In the genomic region with DNA sequence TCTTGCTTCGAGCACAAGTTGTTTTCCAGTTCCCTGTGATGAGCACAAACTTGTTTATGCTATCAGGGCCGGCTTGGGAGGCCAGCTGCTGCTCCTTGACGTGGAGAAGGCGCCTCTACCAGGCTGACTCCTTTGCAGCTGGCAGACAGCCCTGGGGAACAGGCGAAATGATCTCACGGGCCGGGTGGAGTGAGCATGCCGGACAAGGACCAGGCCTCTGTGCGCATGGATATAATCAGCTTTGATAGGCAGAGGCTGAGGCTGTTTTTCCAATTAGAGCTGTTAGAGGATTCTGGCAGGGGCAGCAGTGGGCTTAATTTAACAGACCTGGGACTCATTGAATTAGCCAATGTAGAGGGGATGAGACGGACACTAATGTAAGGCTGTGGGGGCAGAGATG, we compare ENCODE assay signal across 19 cellular contexts. TPM values are rescaled to one million over a fixed set of nuclear protein-coding genes. Genes with fewer than 3 reads are reported as not detected.
DNase-seq lines count a peak whose midpoint lies in the region; ATAC-seq and TF ChIP-seq lines count a peak whose summit lies in the region.
"Had no signal": no experiment of that assay in that cellular context is flagged by ENCODE, and none has a peak within 500 bp of the region (broad histone marks: within the 10 kb centered on the region; RNA-seq: fewer than 3 reads in every experiment).

No MANE protein-coding gene starts in this region.

- no peak overlapping the region for H3K4me3 Mint-ChIP-seq in CD4-positive, alpha-beta memory T cell
- no peak overlapping the region for H3K4me3 Mint-ChIP-seq in activated CD4-positive, alpha-beta T cell treated with anti-CD3 and anti-CD28 coated beads for 36 hours
- no peak overlapping the region for H3K4me3 Mint-ChIP-seq in activated T-cell treated with anti-CD3 and anti-CD28 coated beads, Interleukin-2, amount 50 U/mL, for 4 hours
- H3K4me3 Mint-ChIP-seq: activated naive CD8-positive, alpha-beta T cell had no signal

- POLR2A ChIA-PET in SK-N-SH (lab: Yijun Ruan, JAX) = interaction anchor here (0.7 to 2.7 kb wide), 15 partner anchors 13 to 1146 kb away, joined by 3 to 20 read pairs (median 4); partner anchors contain the start of genes FAM163A and TOR1AIP1
- POLR2A ChIA-PET in CD4-positive, alpha-beta memory T cell (lab: Charles Lee; ENCODE audit: partially characterized antibody) = no interaction called here
- POLR2A ChIA-PET in activated CD4-positive, alpha-beta T cell treated with anti-CD3 and anti-CD28 coated beads for 36 hours (lab: Charles Lee) = no interaction called here

- H3K4me1 Mint-ChIP-seq in CD4-positive, alpha-beta memory T cell = peaks cover 0 to 1% (median 0%) of the 10 kb centered on the region in 4 donors
- H3K4me1 Mint-ChIP-seq in activated CD4-positive, alpha-beta T cell treated with anti-CD3 and anti-CD28 coated beads for 36 hours = no peaks in the 10 kb centered on the region
- no peaks in the 10 kb centered on the region for H3K4me1 Mint-ChIP-seq in activated T-cell treated with anti-CD3 and anti-CD28 coated beads, Interleukin-2, amount 50 U/mL, for 4 hours (ENCODE audit: low read depth)

- peak; percentile 53 for TF ChIP-seq RAD21 in SK-N-SH (IDR thresholded peaks at IDR 0.05; ENCODE audit: low read length)

- intact Hi-C loops in left ventricle myocardium inferior (cut with micrococcal nuclease) = no loop called here
- intact Hi-C loops in CD4-positive, alpha-beta memory T cell (cut with micrococcal nuclease) = no loop called here
- intact Hi-C loops in activated CD4-positive, alpha-beta T cell treated with anti-CD3 and anti-CD28 coated beads for 36 hours (cut with DNase I, micrococcal nuclease) = no loop called here

- peaks cover 0 to 3% of the 10 kb centered on the region in 2 donors for H3K27me3 Mint-ChIP-seq in CD4-positive, alpha-beta memory T cell
- no peaks in the 10 kb centered on the region for H3K27me3 Mint-ChIP-seq in activated CD4-positive, alpha-beta T cell treated with anti-CD3 and anti-CD28 coated beads for 36 hours
- no peaks in the 10 kb centered on the region for H3K27me3 Mint-ChIP-seq in activated T-cell treated with anti-CD3 and anti-CD28 coated beads, Interleukin-2, amount 50 U/mL, for 4 hours (ENCODE audit: low read depth)

- H3K4me3 ChIP-seq in BE2C (ENCODE audit: low read depth, low read length) (peak overlapping the region; percentile 33), SK-N-SH (ENCODE audit: low read depth in 2 of 2, low read length in 1 of 2) (no peak overlapping the region), left ventricle myocardium inferior (no peak overlapping the region), rectal smooth muscle tissue (ENCODE audit: low read length) (no peak overlapping the region)
- H3K4me3 ChIP-seq in CD4-positive, alpha-beta memory T cell (ENCODE audit: low read length in 2 of 2) = no peak overlapping the region

- no peak overlapping the region for H3K9ac ChIP-seq in SK-N-SH
- H3K9ac ChIP-seq in rectal smooth muscle tissue (ENCODE audit: low read length) = no peak overlapping the region
- H3K9ac ChIP-seq: KMS-11 had no signal

- CTCF ChIA-PET in SK-N-SH (lab: Yijun Ruan, JAX) = interaction anchor here (0.9 to 8.2 kb wide), 8 partner anchors 11 to 76 kb away, joined by 4 to 87 read pairs (median 8); no protein-coding TSS in a partner anchor
- CTCF ChIA-PET in CD4-positive, alpha-beta memory T cell (lab: Charles Lee; ENCODE audit: partially characterized antibody) = interaction anchor here (2.6 kb wide), 1 partner anchor 28 kb away, joined by 8 read pairs; no protein-coding TSS in a partner anchor
- CTCF ChIA-PET in activated CD4-positive, alpha-beta T cell treated with anti-CD3 and anti-CD28 coated beads for 36 hours (lab: Charles Lee) = interaction anchor here (1.0 to 1.3 kb wide), 2 partner anchors 28 to 33 kb away, joined by 3 to 4 read pairs; no protein-coding TSS in a partner anchor

- peak in 1 of 2 experiments; percentile 100; a peak in 2 of 4 replicates for TF ChIP-seq EP300 in SK-N-SH (IDR thresholded peaks at IDR 0.05; ENCODE audit: borderline replicate concordance in 1 of 2, low read depth in 1 of 2, low read length in 1 of 2)

- no peaks in the 10 kb centered on the region for H3K27me3 ChIP-seq in BE2C
- peaks cover 16% of the 10 kb centered on the region; the same call in 1 of the 2 replicates for H3K27me3 ChIP-seq in SK-N-SH (ENCODE audit: insufficient read depth)
- no peaks in the 10 kb centered on the region for H3K27me3 ChIP-seq in left ventricle myocardium inferior (ENCODE audit: low read depth)
- H3K27me3 ChIP-seq in rectal smooth muscle tissue (ENCODE audit: control insufficient read depth, insufficient read depth, low read length) = no peaks in the 10 kb centered on the region
- H3K27me3 ChIP-seq in CD4-positive, alpha-beta memory T cell (ENCODE audit: insufficient read depth, low read length) = no peaks in the 10 kb centered on the region

- H3K4me1 ChIP-seq in BE2C = peaks cover 84% of the 10 kb centered on the region
- H3K4me1 ChIP-seq in SK-N-SH (ENCODE audit: control insufficient read depth in 1 of 2, insufficient read depth in 2 of 2, low read depth in 1 of 2, low read length in 1 of 2) = peaks cover 0 to 82% of the 10 kb centered on the region in 2 experiments; a peak in 2 of 4 replicates
- H3K4me1 ChIP-seq in left ventricle myocardium inferior = peaks cover 22% of the 10 kb centered on the region
- peaks cover 2% of the 10 kb centered on the region for H3K4me1 ChIP-seq in rectal smooth muscle tissue (ENCODE audit: control insufficient read depth, insufficient read depth, low read length)
- no peaks in the 10 kb centered on the region for H3K4me1 ChIP-seq in CD4-positive, alpha-beta memory T cell (ENCODE audit: insufficient read depth, low read length)

- H3F3A ChIP-seq in SK-N-SH (replicated peaks; ENCODE audit: insufficient read depth) = no peaks in the 10 kb centered on the region

- no peak overlapping the region for H3K4me2 ChIP-seq in SK-N-SH
- H3K4me2 ChIP-seq: KMS-11 had no signal

- no peaks in the 10 kb centered on the region for H4K20me1 ChIP-seq in SK-N-SH (ENCODE audit: insufficient read depth)

- H3K79me2 ChIP-seq in SK-N-SH (ENCODE audit: insufficient read depth) = no peaks in the 10 kb centered on the region

- H3K27ac Mint-ChIP-seq in CD4-positive, alpha-beta memory T cell = no peak overlapping the region
- H3K27ac Mint-ChIP-seq in activated CD4-positive, alpha-beta T cell treated with anti-CD3 and anti-CD28 coated beads for 36 hours = no peak overlapping the region
- H3K27ac Mint-ChIP-seq: activated naive CD8-positive, alpha-beta T cell had no signal

- H3K9me3 Mint-ChIP-seq in CD4-positive, alpha-beta memory T cell = no peaks in the 10 kb centered on the region
- H3K9me3 Mint-ChIP-seq in activated CD4-positive, alpha-beta T cell treated with anti-CD3 and anti-CD28 coated beads for 36 hours (ENCODE audit: low read depth) = no peaks in the 10 kb centered on the region
- H3K9me3 Mint-ChIP-seq in activated T-cell treated with anti-CD3 and anti-CD28 coated beads, Interleukin-2, amount 50 U/mL, for 4 hours = no peaks in the 10 kb centered on the region

- H2AFZ ChIP-seq in SK-N-SH (ENCODE audit: low read depth) = no peak overlapping the region

- 15% methylated on average over 10 of the region's 10 CpGs for WGBS in SK-N-SH (ENCODE audit: low lambda C conversion rate)

- H3K27ac ChIP-seq in SK-N-SH (ENCODE audit: low read depth in 2 of 2, low read length in 1 of 2) = peak overlapping the region in 1 of 2 experiments; percentile 94; a peak in 2 of 4 replicates
- peak overlapping the region; percentile 42 for H3K27ac ChIP-seq in left ventricle myocardium inferior (replicated peaks)
- peak overlapping the region; percentile 80 for H3K27ac ChIP-seq in rectal smooth muscle tissue (ENCODE audit: low read depth, low read length)
- H3K27ac ChIP-seq in CD4-positive, alpha-beta memory T cell (ENCODE audit: low read depth, low read length) = no peak overlapping the region
- H3K27ac ChIP-seq: HL-60, KMS-11 had no signal

- H3K36me3 ChIP-seq in BE2C (peaks cover 18% of the 10 kb centered on the region), SK-N-SH (replicated peaks in 1 of 2; ENCODE audit: control insufficient read depth in 1 of 2, insufficient read depth in 2 of 2, low read length in 1 of 2) (no peaks in the 10 kb centered on the region), left ventricle myocardium inferior (no peaks in the 10 kb centered on the region), rectal smooth muscle tissue (ENCODE audit: control insufficient read depth, insufficient read depth, low read length) (no peaks in the 10 kb centered on the region)
- H3K36me3 ChIP-seq in CD4-positive, alpha-beta memory T cell (ENCODE audit: insufficient read depth, low read length) = no peaks in the 10 kb centered on the region

- ATAC-seq in activated CD4-positive, alpha-beta T cell treated with anti-CD3 and anti-CD28 coated beads for 36 hours = no peak
- no peak for ATAC-seq in activated T-cell treated with anti-CD3 and anti-CD28 coated beads, Interleukin-2, amount 50 U/mL, for 4 hours

- TF ChIP-seq CTCF in BE2C (IDR thresholded peaks at IDR 0.05; ENCODE audit: low read depth, low read length) (peak; percentile 14; the same call in 1 of the 2 replicates), SK-N-SH (IDR thresholded peaks at IDR 0.05) (no peak), left ventricle myocardium inferior (IDR thresholded peaks at IDR 0.05; ENCODE audit: borderline replicate concordance) (no peak)

- H3K9me3 ChIP-seq in BE2C (no peaks in the 10 kb centered on the region), SK-N-SH (no peaks in the 10 kb centered on the region), left ventricle myocardium inferior (replicated peaks) (no peaks in the 10 kb centered on the region)
- no peaks in the 10 kb centered on the region for H3K9me3 ChIP-seq in CD4-positive, alpha-beta memory T cell (ENCODE audit: control insufficient read depth in 1 of 2, low read length in 2 of 2)

- no peaks in the 10 kb centered on the region for H3K36me3 Mint-ChIP-seq in CD4-positive, alpha-beta memory T cell
- no peaks in the 10 kb centered on the region for H3K36me3 Mint-ChIP-seq in activated CD4-positive, alpha-beta T cell treated with anti-CD3 and anti-CD28 coated beads for 36 hours (ENCODE audit: low read depth)
- H3K36me3 Mint-ChIP-seq in activated T-cell treated with anti-CD3 and anti-CD28 coated beads, Interleukin-2, amount 50 U/mL, for 4 hours (ENCODE audit: insufficient read depth) = no peaks in the 10 kb centered on the region
- H3K36me3 Mint-ChIP-seq: activated naive CD8-positive, alpha-beta T cell had no signal

- peak; percentile 98 for DNase-seq in BE2C
- peak; percentile 83 for DNase-seq in SK-N-SH
- DNase-seq in left ventricle myocardium inferior = peak; percentile 76
- DNase-seq in CD4-positive, alpha-beta memory T cell = no peak
- DNase-seq in activated CD4-positive, alpha-beta T cell treated with anti-CD3 and anti-CD28 coated beads for 36 hours = no peak
- DNase-seq in activated T-cell treated with anti-CD3 and anti-CD28 coated beads, Interleukin-2, amount 50 U/mL, for 4 hours = no peak
- DNase-seq in NCI-H146 (lab: John Stamatoyannopoulos, UW) = no peak
- DNase-seq: activated CD4-positive, alpha-beta T cell treated with anti-CD3 and anti-CD28 coated beads for 4 hours; effector CD4-positive, alpha-beta T cell; mammary epithelial cell; NCI-H1105; NK-92 treated with Interleukin-12 subunit alpha and Interleukin-12 subunit beta, amount 100 ng/mL, for 24 hours; SIG-M5; stimulated activated naive CD4-positive, alpha-beta T cell treated with Interleukin-2 at 50 U/mL for 16 hours; T1000 had no signal

- no peaks in the 10 kb centered on the region for H3K9me2 ChIP-seq in SK-N-SH

RNA-seq across cellular contexts. Expression of gene FAM163A, which starts 38.9 kb away (rescaled TPM):
- 46.9 TPM for polyA plus RNA-seq in BE2C (2012; ENCODE audit: insufficient read depth, insufficient read length, low read depth)
- polyA plus RNA-seq in SK-N-SH (2012; rRNA removed) = 0.43 and 1.1 TPM in 2 replicates
- 0.80 and 1.4 TPM in 2 replicates for polyA plus RNA-seq in SK-N-SH (2012; cell fraction: cytosol; rRNA removed)
- polyA plus RNA-seq in SK-N-SH (2012; cell fraction: nucleus; rRNA removed) = 1.1 and 1.8 TPM in 2 replicates
- 0.16 TPM for total RNA-seq in left ventricle myocardium inferior
- under 1 TPM; 0.11 to 0.29 TPM for total RNA-seq in CD4-positive, alpha-beta memory T cell
- polyA plus RNA-seq in CD4-positive, alpha-beta memory T cell = under 1 TPM in 1 of 2 donors, not detected in 1; 0.20 TPM
- total RNA-seq in activated CD4-positive, alpha-beta T cell treated with anti-CD3 and anti-CD28 coated beads for 36 hours = not detected
- total RNA-seq in activated T-cell treated with anti-CD3 and anti-CD28 coated beads, Interleukin-2, amount 50 U/mL, for 4 hours = not detected
- total RNA-seq: mammary epithelial cell had no signal
- polyA plus RNA-seq: mammary epithelial cell had no signal

Comparison
In these comparisons a context has a peak if more than half of its experiments do, and no peak if none do; other contexts are left out.
1. DNase-seq: peak in BE2C (single experiment), SK-N-SH (single experiment) and left ventricle myocardium inferior (single experiment); none in CD4-positive, alpha-beta memory T cell (0 of 5), activated CD4-positive, alpha-beta T cell treated with anti-CD3 and anti-CD28 coated beads for 36 hours (single experiment), activated T-cell treated with anti-CD3 and anti-CD28 coated beads, Interleukin-2, amount 50 U/mL, for 4 hours (single experiment) and NCI-H146 (single experiment).